In the genomic region with DNA sequence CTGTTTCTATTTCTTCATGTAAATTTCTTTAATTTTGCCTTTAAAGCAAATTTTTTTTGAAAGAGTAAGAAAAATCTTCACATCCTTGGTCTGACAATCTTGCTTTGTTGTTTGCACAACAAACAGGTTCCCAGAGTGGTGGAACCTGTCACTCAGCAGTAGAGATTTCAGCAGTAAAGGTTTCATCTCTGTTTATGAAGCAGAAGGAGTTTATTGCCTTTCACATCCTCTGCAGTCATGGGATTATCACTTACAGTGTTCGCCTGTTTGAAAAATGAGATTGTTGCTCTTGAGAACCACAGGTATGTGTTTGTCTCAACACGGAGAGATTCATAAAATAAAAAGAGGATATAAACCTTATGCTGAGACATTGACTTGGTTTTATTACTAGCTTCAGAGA, we compare ENCODE assay signal across 1 cellular context.
TF ChIP-seq lines count a peak whose summit lies in the region.

No MANE protein-coding gene starts in this region.

TF ChIP-seq in H1, 55 proteins besides CTCF, POLR2A, EP300 and RAD21:
- TF ChIP-seq TAF1 (IDR thresholded peaks at IDR 0.05; ENCODE audit: low read depth, low read length) (no peak), SIRT6 (IDR thresholded peaks at IDR 0.05; ENCODE audit: low read length) (no peak), KDM5A (IDR thresholded peaks at IDR 0.05; ENCODE audit: low read length) (no peak), ZNF274 (IDR thresholded peaks at IDR 0.05; ENCODE audit: borderline replicate concordance, extremely low read depth, low read length) (no peak), BRCA1 (IDR thresholded peaks at IDR 0.05; ENCODE audit: low read depth, low read length) (no peak), HDAC2 (IDR thresholded peaks at IDR 0.05; ENCODE audit: borderline replicate concordance in 1 of 2, low read depth in 2 of 2, low read length in 2 of 2) (no peak), NRF1 (IDR thresholded peaks at IDR 0.05; ENCODE audit: low read depth, low read length) (no peak), RNF2 (IDR thresholded peaks at IDR 0.05; ENCODE audit: borderline replicate concordance, low read depth, low read length, missing control alignments, poor library complexity, severe bottlenecking) (no peak), CBX8 (IDR thresholded peaks at IDR 0.05; ENCODE audit: borderline replicate concordance, low read depth, low read length) (no peak), CREB1 (IDR thresholded peaks at IDR 0.05) (no peak), CHD2 (IDR thresholded peaks at IDR 0.05; ENCODE audit: low read length) (no peak), JUN (IDR thresholded peaks at IDR 0.05; ENCODE audit: low read depth, low read length) (no peak), RFX5 (IDR thresholded peaks at IDR 0.05; ENCODE audit: borderline replicate concordance, low read depth, low read length) (no peak), CTBP2 (IDR thresholded peaks at IDR 0.05; ENCODE audit: borderline replicate concordance, insufficient read depth, insufficient read length, low read length) (no peak), MAFK (IDR thresholded peaks at IDR 0.05; ENCODE audit: low read depth, low read length) (no peak), FOSL1 (IDR thresholded peaks at IDR 0.05; ENCODE audit: insufficient read depth, low read depth, low read length) (no peak), TCF12 (IDR thresholded peaks at IDR 0.05; ENCODE audit: low read depth, low read length) (no peak)
- TF ChIP-seq, protein P1, sequence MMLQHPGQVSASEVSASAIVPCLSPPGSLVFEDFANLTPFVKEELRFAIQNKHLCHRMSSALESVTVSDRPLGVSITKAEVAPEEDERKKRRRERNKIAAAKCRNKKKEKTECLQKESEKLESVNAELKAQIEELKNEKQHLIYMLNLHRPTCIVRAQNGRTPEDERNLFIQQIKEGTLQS (IDR thresholded peaks at IDR 0.05; ENCODE audit: insufficient read depth, low read depth, low read length), result no peak
- TF ChIP-seq, protein P2, sequence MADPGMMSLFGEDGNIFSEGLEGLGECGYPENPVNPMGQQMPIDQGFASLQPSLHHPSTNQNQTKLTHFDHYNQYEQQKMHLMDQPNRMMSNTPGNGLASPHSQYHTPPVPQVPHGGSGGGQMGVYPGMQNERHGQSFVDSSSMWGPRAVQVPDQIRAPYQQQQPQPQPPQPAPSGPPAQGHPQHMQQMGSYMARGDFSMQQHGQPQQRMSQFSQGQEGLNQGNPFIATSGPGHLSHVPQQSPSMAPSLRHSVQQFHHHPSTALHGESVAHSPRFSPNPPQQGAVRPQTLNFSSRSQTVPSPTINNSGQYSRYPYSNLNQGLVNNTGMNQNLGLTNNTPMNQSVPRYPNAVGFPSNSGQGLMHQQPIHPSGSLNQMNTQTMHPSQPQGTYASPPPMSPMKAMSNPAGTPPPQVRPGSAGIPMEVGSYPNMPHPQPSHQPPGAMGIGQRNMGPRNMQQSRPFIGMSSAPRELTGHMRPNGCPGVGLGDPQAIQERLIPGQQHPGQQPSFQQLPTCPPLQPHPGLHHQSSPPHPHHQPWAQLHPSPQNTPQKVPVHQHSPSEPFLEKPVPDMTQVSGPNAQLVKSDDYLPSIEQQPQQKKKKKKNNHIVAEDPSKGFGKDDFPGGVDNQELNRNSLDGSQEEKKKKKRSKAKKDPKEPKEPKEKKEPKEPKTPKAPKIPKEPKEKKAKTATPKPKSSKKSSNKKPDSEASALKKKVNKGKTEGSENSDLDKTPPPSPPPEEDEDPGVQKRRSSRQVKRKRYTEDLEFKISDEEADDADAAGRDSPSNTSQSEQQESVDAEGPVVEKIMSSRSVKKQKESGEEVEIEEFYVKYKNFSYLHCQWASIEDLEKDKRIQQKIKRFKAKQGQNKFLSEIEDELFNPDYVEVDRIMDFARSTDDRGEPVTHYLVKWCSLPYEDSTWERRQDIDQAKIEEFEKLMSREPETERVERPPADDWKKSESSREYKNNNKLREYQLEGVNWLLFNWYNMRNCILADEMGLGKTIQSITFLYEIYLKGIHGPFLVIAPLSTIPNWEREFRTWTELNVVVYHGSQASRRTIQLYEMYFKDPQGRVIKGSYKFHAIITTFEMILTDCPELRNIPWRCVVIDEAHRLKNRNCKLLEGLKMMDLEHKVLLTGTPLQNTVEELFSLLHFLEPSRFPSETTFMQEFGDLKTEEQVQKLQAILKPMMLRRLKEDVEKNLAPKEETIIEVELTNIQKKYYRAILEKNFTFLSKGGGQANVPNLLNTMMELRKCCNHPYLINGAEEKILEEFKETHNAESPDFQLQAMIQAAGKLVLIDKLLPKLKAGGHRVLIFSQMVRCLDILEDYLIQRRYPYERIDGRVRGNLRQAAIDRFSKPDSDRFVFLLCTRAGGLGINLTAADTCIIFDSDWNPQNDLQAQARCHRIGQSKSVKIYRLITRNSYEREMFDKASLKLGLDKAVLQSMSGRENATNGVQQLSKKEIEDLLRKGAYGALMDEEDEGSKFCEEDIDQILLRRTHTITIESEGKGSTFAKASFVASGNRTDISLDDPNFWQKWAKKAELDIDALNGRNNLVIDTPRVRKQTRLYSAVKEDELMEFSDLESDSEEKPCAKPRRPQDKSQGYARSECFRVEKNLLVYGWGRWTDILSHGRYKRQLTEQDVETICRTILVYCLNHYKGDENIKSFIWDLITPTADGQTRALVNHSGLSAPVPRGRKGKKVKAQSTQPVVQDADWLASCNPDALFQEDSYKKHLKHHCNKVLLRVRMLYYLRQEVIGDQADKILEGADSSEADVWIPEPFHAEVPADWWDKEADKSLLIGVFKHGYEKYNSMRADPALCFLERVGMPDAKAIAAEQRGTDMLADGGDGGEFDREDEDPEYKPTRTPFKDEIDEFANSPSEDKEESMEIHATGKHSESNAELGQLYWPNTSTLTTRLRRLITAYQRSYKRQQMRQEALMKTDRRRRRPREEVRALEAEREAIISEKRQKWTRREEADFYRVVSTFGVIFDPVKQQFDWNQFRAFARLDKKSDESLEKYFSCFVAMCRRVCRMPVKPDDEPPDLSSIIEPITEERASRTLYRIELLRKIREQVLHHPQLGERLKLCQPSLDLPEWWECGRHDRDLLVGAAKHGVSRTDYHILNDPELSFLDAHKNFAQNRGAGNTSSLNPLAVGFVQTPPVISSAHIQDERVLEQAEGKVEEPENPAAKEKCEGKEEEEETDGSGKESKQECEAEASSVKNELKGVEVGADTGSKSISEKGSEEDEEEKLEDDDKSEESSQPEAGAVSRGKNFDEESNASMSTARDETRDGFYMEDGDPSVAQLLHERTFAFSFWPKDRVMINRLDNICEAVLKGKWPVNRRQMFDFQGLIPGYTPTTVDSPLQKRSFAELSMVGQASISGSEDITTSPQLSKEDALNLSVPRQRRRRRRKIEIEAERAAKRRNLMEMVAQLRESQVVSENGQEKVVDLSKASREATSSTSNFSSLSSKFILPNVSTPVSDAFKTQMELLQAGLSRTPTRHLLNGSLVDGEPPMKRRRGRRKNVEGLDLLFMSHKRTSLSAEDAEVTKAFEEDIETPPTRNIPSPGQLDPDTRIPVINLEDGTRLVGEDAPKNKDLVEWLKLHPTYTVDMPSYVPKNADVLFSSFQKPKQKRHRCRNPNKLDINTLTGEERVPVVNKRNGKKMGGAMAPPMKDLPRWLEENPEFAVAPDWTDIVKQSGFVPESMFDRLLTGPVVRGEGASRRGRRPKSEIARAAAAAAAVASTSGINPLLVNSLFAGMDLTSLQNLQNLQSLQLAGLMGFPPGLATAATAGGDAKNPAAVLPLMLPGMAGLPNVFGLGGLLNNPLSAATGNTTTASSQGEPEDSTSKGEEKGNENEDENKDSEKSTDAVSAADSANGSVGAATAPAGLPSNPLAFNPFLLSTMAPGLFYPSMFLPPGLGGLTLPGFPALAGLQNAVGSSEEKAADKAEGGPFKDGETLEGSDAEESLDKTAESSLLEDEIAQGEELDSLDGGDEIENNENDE (IDR thresholded peaks at IDR 0.05; ENCODE audit: insufficient replicate concordance, low read length), result no peak
- TF ChIP-seq, protein P3, sequence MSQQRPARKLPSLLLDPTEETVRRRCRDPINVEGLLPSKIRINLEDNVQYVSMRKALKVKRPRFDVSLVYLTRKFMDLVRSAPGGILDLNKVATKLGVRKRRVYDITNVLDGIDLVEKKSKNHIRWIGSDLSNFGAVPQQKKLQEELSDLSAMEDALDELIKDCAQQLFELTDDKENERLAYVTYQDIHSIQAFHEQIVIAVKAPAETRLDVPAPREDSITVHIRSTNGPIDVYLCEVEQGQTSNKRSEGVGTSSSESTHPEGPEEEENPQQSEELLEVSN (IDR thresholded peaks at IDR 0.05), result no peak
